In the genomic region with DNA sequence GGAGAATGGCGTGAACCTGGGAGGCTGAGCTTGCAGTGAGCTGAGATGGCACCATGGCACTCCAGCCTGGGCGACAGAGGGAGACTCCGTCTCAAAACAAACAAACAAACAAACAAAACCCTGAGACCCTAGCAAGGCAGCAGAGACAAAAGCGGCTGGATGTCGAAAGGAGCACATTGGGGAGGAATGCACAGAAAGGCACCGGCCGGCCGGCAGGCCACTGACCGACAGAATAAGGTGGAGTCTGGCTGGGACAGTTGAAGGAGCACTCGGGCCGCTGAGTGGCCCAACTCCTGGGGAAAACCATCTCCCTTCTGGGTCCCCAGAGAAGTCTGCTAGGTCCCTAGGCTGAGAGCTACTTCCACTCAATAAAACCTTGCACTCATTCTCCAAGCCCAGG, we compare ENCODE assay signal across 9 cellular contexts.
"Had no signal": no experiment of that assay in that cellular context is flagged by ENCODE, and none has a peak within 500 bp of the region (broad histone marks: within the 10 kb centered on the region; RNA-seq: fewer than 3 reads in every experiment).

No MANE protein-coding gene starts in this region.

- H3K9ac ChIP-seq: GM23248 had no signal

- H3K27ac ChIP-seq: GM23248 had no signal

- DNase-seq: GM23248, GOT3, H7, H9, HCEC 1CT, HFFc6 had no signal

- H3K36me3 ChIP-seq: HAP-1 had no signal

- H3K4me3 ChIP-seq: GM23248, GM23338, HAP-1 had no signal

- H3K4me2 ChIP-seq: GM23338 had no signal

- H3K4me1 ChIP-seq: HAP-1 had no signal

- H2AFZ ChIP-seq: GM23248, GM23338 had no signal

- ATAC-seq: GM23338, HCT116 had no signal
